ENCODE assay signal across 1 cellular context in the genomic region with DNA sequence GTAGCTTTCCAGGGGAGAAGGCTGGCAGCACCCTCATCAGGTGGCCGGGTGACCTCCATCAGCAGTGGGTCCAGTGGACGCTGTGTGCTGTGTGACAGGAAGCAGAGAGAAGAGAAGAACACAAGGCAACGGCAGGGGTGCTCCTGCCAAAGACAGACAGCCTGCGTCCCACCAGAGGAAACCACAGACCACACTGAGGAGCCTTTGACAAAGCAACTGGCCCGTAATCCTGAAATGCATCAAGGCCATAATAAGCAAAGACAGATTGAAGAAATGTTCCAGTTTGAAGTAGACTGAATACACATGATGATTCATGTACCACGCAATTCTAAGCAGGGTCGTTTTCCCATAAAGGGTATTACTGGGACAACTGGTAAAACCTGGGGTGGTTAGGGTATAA.
TF ChIP-seq lines count a peak whose summit lies in the region.

No MANE protein-coding gene starts in this region.

TF ChIP-seq in IMR-90, 13 proteins besides CTCF, POLR2A, EP300 and RAD21 (continued from another document):
- TF ChIP-seq RFX5 (IDR thresholded peaks at IDR 0.05; ENCODE audit: low read depth, low read length) (no peak), MAZ (IDR thresholded peaks at IDR 0.05; ENCODE audit: borderline replicate concordance, low read depth, low read length) (no peak), CHD1 (IDR thresholded peaks at IDR 0.05; ENCODE audit: low read depth, low read length) (no peak), BHLHE40 (IDR thresholded peaks at IDR 0.05; ENCODE audit: low read depth, low read length) (no peak), MAFK (IDR thresholded peaks at IDR 0.05; ENCODE audit: low read depth, low read length) (no peak), MXI1 (IDR thresholded peaks at IDR 0.05; ENCODE audit: borderline replicate concordance, low read depth, low read length) (no peak), SMC3 (IDR thresholded peaks at IDR 0.05; ENCODE audit: low read depth, low read length) (no peak), FOS (IDR thresholded peaks at IDR 0.05; ENCODE audit: low read depth, low read length) (no peak), CEBPB (IDR thresholded peaks at IDR 0.05; ENCODE audit: low read depth, low read length) (no peak)
- TF ChIP-seq, protein P1, sequence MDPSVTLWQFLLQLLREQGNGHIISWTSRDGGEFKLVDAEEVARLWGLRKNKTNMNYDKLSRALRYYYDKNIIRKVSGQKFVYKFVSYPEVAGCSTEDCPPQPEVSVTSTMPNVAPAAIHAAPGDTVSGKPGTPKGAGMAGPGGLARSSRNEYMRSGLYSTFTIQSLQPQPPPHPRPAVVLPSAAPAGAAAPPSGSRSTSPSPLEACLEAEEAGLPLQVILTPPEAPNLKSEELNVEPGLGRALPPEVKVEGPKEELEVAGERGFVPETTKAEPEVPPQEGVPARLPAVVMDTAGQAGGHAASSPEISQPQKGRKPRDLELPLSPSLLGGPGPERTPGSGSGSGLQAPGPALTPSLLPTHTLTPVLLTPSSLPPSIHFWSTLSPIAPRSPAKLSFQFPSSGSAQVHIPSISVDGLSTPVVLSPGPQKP (IDR thresholded peaks at IDR 0.05; ENCODE audit: borderline replicate concordance, low read depth, low read length): no peak
